Comparison of ENCODE assay signal across 15 cellular contexts in the genomic region with DNA sequence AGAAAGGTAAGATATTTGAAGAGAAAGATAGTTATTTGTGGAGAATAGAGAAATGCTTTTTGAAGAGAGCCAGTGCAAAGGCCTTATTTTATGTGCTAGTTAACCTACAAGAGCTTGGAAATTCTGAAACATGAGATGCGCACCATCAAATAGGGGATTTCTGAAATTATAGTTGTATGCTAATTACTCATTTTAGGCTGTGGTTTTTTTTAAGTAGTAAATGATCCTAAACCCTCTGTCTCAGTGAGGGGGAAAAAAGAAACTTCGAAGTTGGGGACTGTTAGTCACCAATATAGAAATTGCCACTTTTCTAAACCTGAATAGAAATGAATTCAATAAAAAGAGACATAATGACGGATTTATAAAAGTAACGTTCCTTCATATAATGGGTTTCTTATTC.
"Had no signal": no experiment of that assay in that cellular context is flagged by ENCODE, and none has a peak within 500 bp of the region (broad histone marks: within the 10 kb centered on the region; RNA-seq: fewer than 3 reads in every experiment).

No MANE protein-coding gene starts in this region.

- H3K9me3 Mint-ChIP-seq: activated B cell treated with CpG ODN at 0.5 μM for 24 hours, nephron, type B pancreatic cell had no signal

- DNase-seq: activated B cell treated with CpG ODN at 0.5 μM for 24 hours; activated CD4-positive, alpha-beta T cell treated with anti-CD3 and anti-CD28 coated beads, Interleukin-2, amount 50 U/mL, for 48 hours; activated CD8-positive, alpha-beta memory T cell treated with anti-CD3 and anti-CD28 coated beads, Interleukin-2, amount 50 U/mL, for 4 hours; activated effector memory CD4-positive, alpha-beta T cell treated with anti-CD3 and anti-CD28 coated beads, Interleukin-2, amount 50 U/mL, for 16 hours; adrenal gland; head of caudate nucleus; kidney glomerular epithelial cell; left ventricle myocardium superior; mesendoderm; nucleus accumbens; SJCRH30; stimulated activated CD4-positive, alpha-beta T cell treated with anti-CD3 and anti-CD28 coated beads, Interleukin-2, amount 100 ng/mL, for 48 hours; stimulated activated naive CD4-positive, alpha-beta T cell treated with Interleukin-2 at 50 U/mL for 16 hours had no signal

- H3K27ac Mint-ChIP-seq: activated B cell treated with CpG ODN at 0.5 μM for 24 hours, nephron, type B pancreatic cell had no signal

- H3K4me1 Mint-ChIP-seq: nephron had no signal

- H3K36me3 Mint-ChIP-seq: type B pancreatic cell had no signal

- H3K27me3 Mint-ChIP-seq: activated B cell treated with CpG ODN at 0.5 μM for 24 hours had no signal

- ATAC-seq: left ventricle myocardium superior had no signal

- H3K4me3 Mint-ChIP-seq: activated B cell treated with CpG ODN at 0.5 μM for 24 hours, nephron, type B pancreatic cell had no signal
